17 cellular contexts compared by ENCODE assay signal in genomic region chr17:66584927-66585326, GRCh38.
DNase-seq lines count a peak whose midpoint lies in the region; ATAC-seq and TF ChIP-seq lines count a peak whose summit lies in the region.
"Had no signal": no experiment of that assay in that cellular context is flagged by ENCODE, and none has a peak within 500 bp of the region (broad histone marks: within the 10 kb centered on the region; RNA-seq: fewer than 3 reads in every experiment).

No MANE protein-coding gene starts in this region.

- ATAC-seq in activated T-helper 17 cell treated with anti-CD3 and anti-CD28 coated beads, Interleukin-2, amount 50 U/mL, for 72 hours (replicated peaks), result no peak
- ATAC-seq: A549, HepG2 had no signal

- peak overlapping the region; percentile 2 for H3K27ac Mint-ChIP-seq in activated naive CD4-positive, alpha-beta T cell treated with anti-CD3 and anti-CD28 coated beads, Interleukin-2, amount 50 U/mL, for 24 hours
- H3K27ac Mint-ChIP-seq in activated T-helper 17 cell treated with anti-CD3 and anti-CD28 coated beads, Interleukin-2, amount 50 U/mL, for 72 hours, result peak overlapping the region; percentile 39
- peak overlapping the region; percentile 95 for H3K27ac Mint-ChIP-seq in nephron progenitor cell
- H3K27ac Mint-ChIP-seq: CD4-positive, alpha-beta T cell had no signal

- H3K9me3 Mint-ChIP-seq in activated naive CD4-positive, alpha-beta T cell treated with anti-CD3 and anti-CD28 coated beads, Interleukin-2, amount 50 U/mL, for 24 hours, result no peaks in the 10 kb centered on the region
- no peaks in the 10 kb centered on the region for H3K9me3 Mint-ChIP-seq in activated T-helper 17 cell treated with anti-CD3 and anti-CD28 coated beads, Interleukin-2, amount 50 U/mL, for 72 hours
- peaks cover 24% of the 10 kb centered on the region for H3K9me3 Mint-ChIP-seq in nephron progenitor cell
- H3K9me3 Mint-ChIP-seq: CD4-positive, alpha-beta T cell had no signal

- H3K36me3 Mint-ChIP-seq in activated naive CD4-positive, alpha-beta T cell treated with anti-CD3 and anti-CD28 coated beads, Interleukin-2, amount 50 U/mL, for 24 hours, result peaks cover 11% of the 10 kb centered on the region
- peaks cover 6% of the 10 kb centered on the region for H3K36me3 Mint-ChIP-seq in activated T-helper 17 cell treated with anti-CD3 and anti-CD28 coated beads, Interleukin-2, amount 50 U/mL, for 72 hours (ENCODE audit: low read depth)
- H3K36me3 Mint-ChIP-seq in nephron progenitor cell (ENCODE audit: low read depth), result peaks cover 14% of the 10 kb centered on the region

- no peaks in the 10 kb centered on the region for H3K27me3 Mint-ChIP-seq in activated naive CD4-positive, alpha-beta T cell treated with anti-CD3 and anti-CD28 coated beads, Interleukin-2, amount 50 U/mL, for 24 hours
- H3K27me3 Mint-ChIP-seq in activated T-helper 17 cell treated with anti-CD3 and anti-CD28 coated beads, Interleukin-2, amount 50 U/mL, for 72 hours, result no peaks in the 10 kb centered on the region
- H3K27me3 Mint-ChIP-seq in nephron progenitor cell (ENCODE audit: low read depth, poor library complexity), result peaks cover 3% of the 10 kb centered on the region
- H3K27me3 Mint-ChIP-seq: CD4-positive, alpha-beta T cell had no signal

- peaks cover 58% of the 10 kb centered on the region for H3K4me1 Mint-ChIP-seq in activated naive CD4-positive, alpha-beta T cell treated with anti-CD3 and anti-CD28 coated beads, Interleukin-2, amount 50 U/mL, for 24 hours
- H3K4me1 Mint-ChIP-seq in activated T-helper 17 cell treated with anti-CD3 and anti-CD28 coated beads, Interleukin-2, amount 50 U/mL, for 72 hours, result peaks cover 14% of the 10 kb centered on the region
- H3K4me1 Mint-ChIP-seq in nephron progenitor cell, result peaks cover 25% of the 10 kb centered on the region

- DNase-seq in NCI-H146 (lab: John Stamatoyannopoulos, UW) (peak; percentile 25), NCI-H146 treated with DMSO at 0.1 percent for 48 hours (lab: John Stamatoyannopoulos, UW; ENCODE audit: unreplicated experiment) (no peak), nephron progenitor cell (no peak), ecto neural progenitor cell (ENCODE audit: low spot score) (no peak), COR-L47 (lab: John Stamatoyannopoulos, UW) (no peak)
- no peak for DNase-seq in activated naive CD4-positive, alpha-beta T cell treated with Interleukin-2 at 50 U/mL for 16 hours
- DNase-seq: AML-193; CD4-positive, alpha-beta T cell; DMS153; DMS79; GDM1; GOT3; H7 had no signal

- no peak overlapping the region for H3K4me3 Mint-ChIP-seq in activated naive CD4-positive, alpha-beta T cell treated with anti-CD3 and anti-CD28 coated beads, Interleukin-2, amount 50 U/mL, for 24 hours
- H3K4me3 Mint-ChIP-seq in activated T-helper 17 cell treated with anti-CD3 and anti-CD28 coated beads, Interleukin-2, amount 50 U/mL, for 72 hours, result no peak overlapping the region
- H3K4me3 Mint-ChIP-seq in nephron progenitor cell, result no peak overlapping the region
- H3K4me3 Mint-ChIP-seq: CD4-positive, alpha-beta T cell had no signal

- no peak for TF ChIP-seq CTCF in nephron progenitor cell (IDR thresholded peaks at IDR 0.05)

Comparison
In these comparisons a context has a peak if more than half of its experiments do, and no peak if none do; other contexts are left out.
1. H3K27ac Mint-ChIP-seq: peak in every context shown above with its lines; median percentile 95 in nephron progenitor cell; 39 in activated T-helper 17 cell treated with anti-CD3 and anti-CD28 coated beads, Interleukin-2, amount 50 U/mL, for 72 hours; 2 in activated naive CD4-positive, alpha-beta T cell treated with anti-CD3 and anti-CD28 coated beads, Interleukin-2, amount 50 U/mL, for 24 hours.